Comparison of ENCODE assay signal across 14 cellular contexts in genomic region chr16:28604186-28604565, GRCh38. TPM values are rescaled to one million over a fixed set of nuclear protein-coding genes. Genes with fewer than 3 reads are reported as not detected.
A peak's percentile ranks its signal among the peaks of the same experiment; 100 is the strongest.
DNase-seq lines count a peak whose midpoint lies in the region; ATAC-seq, FAIRE-seq and TF ChIP-seq lines count a peak whose summit lies in the region.
"Had no signal": no experiment of that assay in that cellular context is flagged by ENCODE, and none has a peak within 500 bp of the region (broad histone marks: within the 10 kb centered on the region; RNA-seq: fewer than 3 reads in every experiment).

No MANE protein-coding gene starts in this region.

- no peak for DNase-seq in T-helper 17 cell
- DNase-seq in HepG2 (ENCODE audit: low spot score), result no peak
- DNase-seq in aorta, result peak; percentile 36 to 50
- DNase-seq in NCI-H526 treated with DMSO at 0.1 percent for 48 hours (lab: John Stamatoyannopoulos, UW), result no peak
- DNase-seq: DMS79 treated with DMSO at 0.1 percent for 48 hours, KBM-7, NCI-H1694 treated with DMSO at 0.1 percent for 48 hours, NCI-H510A, PC-3, RPMI8226, SIG-M5 had no signal

- H4K20me1 ChIP-seq in HepG2 (ENCODE audit: insufficient read depth, low read length), result no peaks in the 10 kb centered on the region

- H3K27me3 ChIP-seq in HepG2 (ENCODE audit: control insufficient read depth in 1 of 2, insufficient read depth in 2 of 2, low read length in 2 of 2) (no peaks in the 10 kb centered on the region), aorta (ENCODE audit: control insufficient read depth in 1 of 2, insufficient read depth in 2 of 2, low read length in 1 of 2) (no peaks in the 10 kb centered on the region)

- H3K27ac ChIP-seq in HepG2 (ENCODE audit: extremely low read length, insufficient read depth, low read length) (no peak overlapping the region), aorta (ENCODE audit: low read depth in 1 of 2, low read length in 2 of 2) (no peak overlapping the region)

- no peak for TF ChIP-seq EP300 in HepG2 (IDR thresholded peaks at IDR 0.05; ENCODE audit: low read depth in 2 of 2, low read length in 2 of 2)
- TF ChIP-seq EP300 in HepG2 (CRISPR knock-in tag; IDR thresholded peaks at IDR 0.05; ENCODE audit: borderline replicate concordance), result no peak

- FAIRE-seq in HepG2 (lab: Jason Lieb, UNC), result no peak

- H3K4me1 ChIP-seq in HepG2 (ENCODE audit: insufficient read depth, low read length), result peaks cover 22% of the 10 kb centered on the region
- H3K4me1 ChIP-seq in aorta (ENCODE audit: control insufficient read depth in 1 of 2, insufficient read depth in 2 of 2, low read length in 2 of 2), result no peaks in the 10 kb centered on the region

- intact Hi-C loops in HepG2 (cut with micrococcal nuclease; ENCODE audit: unreplicated experiment), result no loop called here
- intact Hi-C loops in aorta (cut with DNase I), result no loop called here

- no peak for TF ChIP-seq RAD21 in HepG2 (CRISPR knock-in tag; IDR thresholded peaks at IDR 0.05)

- no TSS peak for BruUV-seq in HepG2 (replicated peaks; lab: Mats Ljungman, UMichigan)

- H3K4me1 Mint-ChIP-seq in T-helper 17 cell, result peaks cover 3% of the 10 kb centered on the region

- H3K36me3 Mint-ChIP-seq in T-helper 17 cell (ENCODE audit: low read depth), result no peaks in the 10 kb centered on the region

- no peak overlapping the region for H3K9ac ChIP-seq in HepG2 (ENCODE audit: insufficient read depth, low read depth, low read length)

- POLR2A ChIA-PET in HepG2 (lab: Yijun Ruan, JAX), result interaction anchor here (0.7 kb wide), 1 partner anchor 10 kb away, joined by 3 read pairs; no protein-coding TSS in a partner anchor

- H3K36me3 ChIP-seq in HepG2 (replicated peaks in 1 of 2; ENCODE audit: control insufficient read depth in 1 of 2, insufficient read depth in 2 of 2, low read length in 2 of 2), result peaks cover 0 to 17% of the 10 kb centered on the region in 2 experiments; a peak in 4 of 5 replicates
- H3K36me3 ChIP-seq in aorta (ENCODE audit: control insufficient read depth in 1 of 2, insufficient read depth in 2 of 2, low read length in 1 of 2), result no peaks in the 10 kb centered on the region

- 83% methylated on average over 8 of the region's 8 CpGs for WGBS in HepG2 (ENCODE audit: low lambda C conversion rate)
- WGBS in aorta, 2 donors, result 72 to 78% methylated on average over 8 of the region's 8 CpGs

- H3K4me3 Mint-ChIP-seq in T-helper 17 cell, result no peak overlapping the region

- no peak; a peak in 1 of 4 replicates for TF ChIP-seq POLR2A in HepG2 (IDR thresholded peaks at IDR 0.05; ENCODE audit: insufficient read depth in 1 of 2, low read depth in 2 of 2, low read length in 2 of 2)

- peaks cover 6% of the 10 kb centered on the region for H3K79me2 ChIP-seq in HepG2 (ENCODE audit: insufficient read depth, low read length)

- H3K27me3 Mint-ChIP-seq in T-helper 17 cell, result no peaks in the 10 kb centered on the region

- H3K4me2 ChIP-seq in HepG2 (ENCODE audit: low read depth, low read length), result no peak overlapping the region

- no peak overlapping the region for H2AFZ ChIP-seq in HepG2 (ENCODE audit: low read length)

- H3K9me3 ChIP-seq in T-helper 17 cell (ENCODE audit: control insufficient read depth, low read length, poor library complexity, severe bottlenecking) (no peaks in the 10 kb centered on the region), HepG2 (ENCODE audit: low read length) (no peaks in the 10 kb centered on the region), aorta (ENCODE audit: control insufficient read depth, low read length) (no peaks in the 10 kb centered on the region)

- ATAC-seq in T-helper 17 cell (no peak), HepG2 (no peak), aorta (ENCODE audit: low FRiP score) (no peak), HG02885 (IDR thresholded peaks at IDR 0.05; ENCODE audit: poor library complexity, unreplicated experiment) (no peak)
- ATAC-seq: PC-3 had no signal

- in situ Hi-C loops in HepG2 (cut with HindIII; ENCODE audit: extremely low pct_ligation_motif_present, low pct_unique_long_range_greater_than_20kb), result no loop called here

- CTCF ChIA-PET in HepG2 (lab: Yijun Ruan, JAX; ENCODE audit: low intra/inter-chr PET ratio, low total read pairs), result no interaction called here

- TF ChIP-seq CTCF in HepG2 (CRISPR knock-in tag; IDR thresholded peaks at IDR 0.05), result no peak

- H3K4me3 ChIP-seq in HepG2 (replicated peaks in 1 of 3; ENCODE audit: insufficient read depth in 1 of 3, low read depth in 2 of 3, low read length in 3 of 3) (no peak overlapping the region), aorta (ENCODE audit: low read length in 2 of 2) (no peak overlapping the region)

- peak overlapping the region; percentile 54 for H3K27ac Mint-ChIP-seq in T-helper 17 cell

RNA-seq across cellular contexts. Expression of gene SULT1A1, which starts 5.7 kb away (rescaled TPM):
- 10 to 100 TPM; 10.6 to 14.4 TPM for total RNA-seq in T-helper 17 cell
- total RNA-seq in HepG2 (2016; rRNA removed; fragmentation: Illumina TruSeq; extraction: Trizol), result 147 and 174 TPM in 2 replicates
- total RNA-seq in HepG2 (2016; cell fraction: cytosol; rRNA removed; fragmentation: Illumina TruSeq; extraction: Trizol; ENCODE audit: low read depth), result 53.8 and 58.2 TPM in 2 replicates
- 157 and 177 TPM in 2 replicates for total RNA-seq in HepG2 (2016; cell fraction: insoluble cytoplasmic fraction; rRNA removed; fragmentation: Illumina TruSeq; extraction: Trizol)
- total RNA-seq in HepG2 (2016; cell fraction: membrane; rRNA removed; fragmentation: Illumina TruSeq; extraction: Trizol), result 56.7 and 63.7 TPM in 2 replicates
- 55.4 and 59.6 TPM in 2 replicates for total RNA-seq in HepG2 (2016; cell fraction: nucleus; rRNA removed; fragmentation: Illumina TruSeq; extraction: Trizol)
- 114 and 117 TPM in 2 replicates for polyA plus RNA-seq in HepG2 (2011; rRNA removed)
- polyA plus RNA-seq in HepG2 (2011; cell fraction: cytosol; rRNA removed), result 87.7 and 112 TPM in 2 replicates
- polyA plus RNA-seq in HepG2 (2011; cell fraction: nucleus; rRNA removed), result 78.9 and 79.1 TPM in 2 replicates
- 97.2 and 132 TPM in 2 replicates for polyA plus RNA-seq in HepG2 (2012)
- 63.2 and 71.4 TPM in 2 replicates for polyA plus RNA-seq in HepG2 (2016; cell fraction: cytosol; fragmentation: Illumina TruSeq; extraction: Trizol; ENCODE audit: low read depth)
- polyA plus RNA-seq in HepG2 (2016; cell fraction: insoluble cytoplasmic fraction; fragmentation: Illumina TruSeq; extraction: Trizol; ENCODE audit: low read depth), result 204 and 206 TPM in 2 replicates
- polyA plus RNA-seq in HepG2 (2016; cell fraction: membrane; fragmentation: Illumina TruSeq; extraction: Trizol; ENCODE audit: low read depth), result 50.8 and 59.5 TPM in 2 replicates
- polyA plus RNA-seq in HepG2 (2016; cell fraction: nucleus; fragmentation: Illumina TruSeq; extraction: Trizol; ENCODE audit: insufficient read depth, low read depth), result 122 and 123 TPM in 2 replicates
- polyA minus RNA-seq in HepG2 (2011; rRNA and poly(A)+ RNA removed; ENCODE audit: low replicate concordance), result 18.9 and 75.8 TPM in 2 replicates
- 33.0 and 38.4 TPM in 2 replicates for polyA minus RNA-seq in HepG2 (2011; cell fraction: cytosol; rRNA and poly(A)+ RNA removed)
- polyA minus RNA-seq in HepG2 (2011; cell fraction: nucleus; rRNA and poly(A)+ RNA removed), result 20.5 and 29.8 TPM in 2 replicates
- total RNA-seq in aorta, result 10 to 100 TPM in 1 of 2 donors, 1 to 10 TPM in 1; 6.7 to 29.8 TPM
- 10 to 100 TPM in 1 of 2 donors, 1 to 10 TPM in 1; 5.0 to 43.8 TPM for polyA plus RNA-seq in aorta

RNA-seq across cellular contexts. Expression of gene SULT1A2, which starts 7.3 kb away (rescaled TPM):
- under 1 TPM in 1 of 2 donors, not detected in 1; 0.22 TPM for total RNA-seq in T-helper 17 cell
- total RNA-seq in HepG2 (2016; rRNA removed; fragmentation: Illumina TruSeq; extraction: Trizol), result 34.2 and 35.2 TPM in 2 replicates
- 19.8 and 21.5 TPM in 2 replicates for total RNA-seq in HepG2 (2016; cell fraction: cytosol; rRNA removed; fragmentation: Illumina TruSeq; extraction: Trizol; ENCODE audit: low read depth)
- total RNA-seq in HepG2 (2016; cell fraction: insoluble cytoplasmic fraction; rRNA removed; fragmentation: Illumina TruSeq; extraction: Trizol), result 36.3 and 38.2 TPM in 2 replicates
- total RNA-seq in HepG2 (2016; cell fraction: membrane; rRNA removed; fragmentation: Illumina TruSeq; extraction: Trizol), result 19.3 and 19.9 TPM in 2 replicates
- total RNA-seq in HepG2 (2016; cell fraction: nucleus; rRNA removed; fragmentation: Illumina TruSeq; extraction: Trizol), result 23.5 and 24.0 TPM in 2 replicates
- 32.9 and 33.0 TPM in 2 replicates for polyA plus RNA-seq in HepG2 (2011; rRNA removed)
- polyA plus RNA-seq in HepG2 (2011; cell fraction: cytosol; rRNA removed), result 14.0 and 21.3 TPM in 2 replicates
- 86.1 and 93.8 TPM in 2 replicates for polyA plus RNA-seq in HepG2 (2011; cell fraction: nucleus; rRNA removed)
- 18.7 and 23.6 TPM in 2 replicates for polyA plus RNA-seq in HepG2 (2012)
- 18.2 and 18.9 TPM in 2 replicates for polyA plus RNA-seq in HepG2 (2016; cell fraction: cytosol; fragmentation: Illumina TruSeq; extraction: Trizol; ENCODE audit: low read depth)
- 33.4 and 34.7 TPM in 2 replicates for polyA plus RNA-seq in HepG2 (2016; cell fraction: insoluble cytoplasmic fraction; fragmentation: Illumina TruSeq; extraction: Trizol; ENCODE audit: low read depth)
- 14.3 and 21.1 TPM in 2 replicates for polyA plus RNA-seq in HepG2 (2016; cell fraction: membrane; fragmentation: Illumina TruSeq; extraction: Trizol; ENCODE audit: low read depth)
- polyA plus RNA-seq in HepG2 (2016; cell fraction: nucleus; fragmentation: Illumina TruSeq; extraction: Trizol; ENCODE audit: insufficient read depth, low read depth), result 56.7 and 59.1 TPM in 2 replicates
- polyA minus RNA-seq in HepG2 (2011; rRNA and poly(A)+ RNA removed; ENCODE audit: low replicate concordance), result 2.7 and 14.8 TPM in 2 replicates
- 5.5 and 6.4 TPM in 2 replicates for polyA minus RNA-seq in HepG2 (2011; cell fraction: cytosol; rRNA and poly(A)+ RNA removed)
- 14.0 and 15.7 TPM in 2 replicates for polyA minus RNA-seq in HepG2 (2011; cell fraction: nucleus; rRNA and poly(A)+ RNA removed)
- total RNA-seq in aorta, result 1 to 10 TPM in 1 of 2 donors, under 1 TPM in 1; 0.81 to 1.8 TPM
- polyA plus RNA-seq in aorta, result 1 to 10 TPM in 1 of 2 donors, not detected in 1; 9.8 TPM
- total RNA-seq: PC-3 had no signal

RNA-seq across cellular contexts. Expression of gene NPIPB8, which starts 33.7 kb away (rescaled TPM):
- total RNA-seq in T-helper 17 cell, result 1 to 10 TPM in 1 of 2 donors, not detected in 1; 1.2 TPM
- 0.49 TPM in 1 of 2 replicates, not detected in the other for total RNA-seq in HepG2 (2016; rRNA removed; fragmentation: Illumina TruSeq; extraction: Trizol)
- total RNA-seq in HepG2 (2016; cell fraction: cytosol; rRNA removed; fragmentation: Illumina TruSeq; extraction: Trizol; ENCODE audit: low read depth), result not detected in 2 replicates
- total RNA-seq in HepG2 (2016; cell fraction: insoluble cytoplasmic fraction; rRNA removed; fragmentation: Illumina TruSeq; extraction: Trizol), result 0.82 TPM in 1 of 2 replicates, not detected in the other
- total RNA-seq in HepG2 (2016; cell fraction: membrane; rRNA removed; fragmentation: Illumina TruSeq; extraction: Trizol), result not detected in 2 replicates
- 1.8 and 2.2 TPM in 2 replicates for total RNA-seq in HepG2 (2016; cell fraction: nucleus; rRNA removed; fragmentation: Illumina TruSeq; extraction: Trizol)
- 2.3 and 2.9 TPM in 2 replicates for polyA plus RNA-seq in HepG2 (2011; rRNA removed)
- polyA plus RNA-seq in HepG2 (2011; cell fraction: cytosol; rRNA removed), result not detected in 2 replicates
- 1.3 and 2.4 TPM in 2 replicates for polyA plus RNA-seq in HepG2 (2011; cell fraction: nucleus; rRNA removed)
- 0.71 and 2.0 TPM in 2 replicates for polyA plus RNA-seq in HepG2 (2012)
- polyA plus RNA-seq in HepG2 (2016; cell fraction: cytosol; fragmentation: Illumina TruSeq; extraction: Trizol; ENCODE audit: low read depth), result not detected in 2 replicates
- polyA plus RNA-seq in HepG2 (2016; cell fraction: insoluble cytoplasmic fraction; fragmentation: Illumina TruSeq; extraction: Trizol; ENCODE audit: low read depth), result not detected in 2 replicates
- polyA plus RNA-seq in HepG2 (2016; cell fraction: membrane; fragmentation: Illumina TruSeq; extraction: Trizol; ENCODE audit: low read depth), result not detected in 2 replicates
- polyA plus RNA-seq in HepG2 (2016; cell fraction: nucleus; fragmentation: Illumina TruSeq; extraction: Trizol; ENCODE audit: insufficient read depth, low read depth), result 5.4 and 6.5 TPM in 2 replicates
- 0.63 and 3.7 TPM in 2 replicates for polyA minus RNA-seq in HepG2 (2011; rRNA and poly(A)+ RNA removed; ENCODE audit: low replicate concordance)
- not detected in 2 replicates for polyA minus RNA-seq in HepG2 (2011; cell fraction: cytosol; rRNA and poly(A)+ RNA removed)
- polyA minus RNA-seq in HepG2 (2011; cell fraction: nucleus; rRNA and poly(A)+ RNA removed), result 3.6 and 6.1 TPM in 2 replicates
- 1 to 10 TPM; 2.6 to 8.6 TPM for total RNA-seq in aorta
- polyA plus RNA-seq in aorta, result not detected
- total RNA-seq: A673, H4 had no signal

RNA-seq across cellular contexts. Expression of gene SGF29, which starts 50.5 kb away (rescaled TPM):
- total RNA-seq in T-helper 17 cell (10 to 100 TPM; 49.7 to 53.7 TPM), HepG2 (2016; rRNA removed; fragmentation: Illumina TruSeq; extraction: Trizol) (21.2 and 29.4 TPM in 2 replicates), aorta (10 to 100 TPM; 19.7 to 20.7 TPM)
- total RNA-seq in HepG2 (2016; cell fraction: cytosol; rRNA removed; fragmentation: Illumina TruSeq; extraction: Trizol; ENCODE audit: low read depth), result 26.2 and 36.6 TPM in 2 replicates
- total RNA-seq in HepG2 (2016; cell fraction: insoluble cytoplasmic fraction; rRNA removed; fragmentation: Illumina TruSeq; extraction: Trizol), result 15.6 and 27.3 TPM in 2 replicates
- 15.4 and 17.8 TPM in 2 replicates for total RNA-seq in HepG2 (2016; cell fraction: membrane; rRNA removed; fragmentation: Illumina TruSeq; extraction: Trizol)
- total RNA-seq in HepG2 (2016; cell fraction: nucleus; rRNA removed; fragmentation: Illumina TruSeq; extraction: Trizol), result 19.6 and 24.7 TPM in 2 replicates
- polyA plus RNA-seq in HepG2 (2011; rRNA removed) (5.0 and 5.4 TPM in 2 replicates), aorta (10 to 100 TPM; 17.4 to 41.6 TPM)
- 2.3 and 3.5 TPM in 2 replicates for polyA plus RNA-seq in HepG2 (2011; cell fraction: cytosol; rRNA removed)
- polyA plus RNA-seq in HepG2 (2011; cell fraction: nucleus; rRNA removed), result 15.5 and 19.7 TPM in 2 replicates
- polyA plus RNA-seq in HepG2 (2012), result 20.2 and 32.1 TPM in 2 replicates
- polyA plus RNA-seq in HepG2 (2016; cell fraction: cytosol; fragmentation: Illumina TruSeq; extraction: Trizol; ENCODE audit: low read depth), result 8.6 and 9.4 TPM in 2 replicates
- 14.8 and 18.5 TPM in 2 replicates for polyA plus RNA-seq in HepG2 (2016; cell fraction: insoluble cytoplasmic fraction; fragmentation: Illumina TruSeq; extraction: Trizol; ENCODE audit: low read depth)
- 8.0 and 9.0 TPM in 2 replicates for polyA plus RNA-seq in HepG2 (2016; cell fraction: membrane; fragmentation: Illumina TruSeq; extraction: Trizol; ENCODE audit: low read depth)
- 36.0 and 46.1 TPM in 2 replicates for polyA plus RNA-seq in HepG2 (2016; cell fraction: nucleus; fragmentation: Illumina TruSeq; extraction: Trizol; ENCODE audit: insufficient read depth, low read depth)
- polyA minus RNA-seq in HepG2 (2011; rRNA and poly(A)+ RNA removed; ENCODE audit: low replicate concordance), result 10.9 and 13.8 TPM in 2 replicates
- polyA minus RNA-seq in HepG2 (2011; cell fraction: cytosol; rRNA and poly(A)+ RNA removed), result 5.9 and 8.4 TPM in 2 replicates
- 9.9 and 14.9 TPM in 2 replicates for polyA minus RNA-seq in HepG2 (2011; cell fraction: nucleus; rRNA and poly(A)+ RNA removed)

Comparison
In these comparisons a context has a peak if more than half of its experiments do, and no peak if none do; other contexts are left out.
1. DNase-seq: peak in aorta (2 of 2); none in T-helper 17 cell (0 of 3), HepG2 (single experiment) and NCI-H526 treated with DMSO at 0.1 percent for 48 hours (single experiment).
2. RNA of gene SULT1A2, which starts 7.3 kb away (total RNA-seq): 19.3 to 38.2 TPM in HepG2; 0.81 to 1.8 TPM in aorta and 0.22 TPM in T-helper 17 cell; every median in the first group is over 4 times any median in the second.